In the genomic region with DNA sequence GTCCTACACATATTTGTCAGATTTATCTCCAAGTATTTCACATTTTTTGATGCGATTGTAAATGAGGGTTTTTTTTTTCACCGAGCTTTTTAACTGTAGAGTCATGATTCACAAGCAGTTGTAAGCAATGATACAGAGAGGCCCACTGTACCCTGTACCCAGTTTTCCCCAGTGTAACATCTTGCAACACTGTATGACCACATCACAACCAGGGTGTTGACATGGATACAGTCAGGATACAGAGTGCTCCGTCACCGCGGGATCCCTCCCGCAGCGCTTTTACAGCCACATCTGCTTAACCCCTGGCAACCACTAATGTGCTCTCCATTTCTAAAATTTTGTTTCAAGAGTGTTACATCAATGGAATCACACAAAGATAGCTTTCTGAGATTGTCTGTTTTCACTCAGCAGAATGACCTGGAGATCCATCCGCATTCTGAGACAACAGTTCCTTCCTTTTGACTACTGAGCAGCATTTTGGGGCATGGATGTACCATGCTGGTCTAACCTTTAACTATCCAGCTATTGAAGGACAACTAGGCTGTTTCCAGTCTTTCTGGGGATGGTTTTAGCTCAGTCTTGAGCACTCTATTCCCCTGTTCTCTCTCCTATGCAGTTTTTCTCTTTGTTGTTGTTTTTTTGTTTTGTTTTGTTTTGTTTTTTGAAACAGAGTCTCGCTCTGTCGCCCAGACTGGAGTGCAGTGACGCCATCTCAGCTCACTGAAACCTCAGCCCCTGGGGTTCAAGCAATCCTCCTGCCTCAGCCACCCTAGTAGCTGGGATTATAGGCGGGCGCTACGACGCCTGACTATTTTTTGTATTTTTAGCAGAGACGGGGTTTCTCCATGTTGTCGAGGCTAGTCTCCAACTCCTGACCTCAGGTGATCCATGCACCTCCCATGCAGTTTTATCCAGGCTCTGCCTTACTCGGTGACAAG, we compare ENCODE assay signal across 13 cellular contexts. TPM values are rescaled to one million over a fixed set of nuclear protein-coding genes. Genes with fewer than 3 reads are reported as not detected.
A peak's percentile ranks its signal among the peaks of the same experiment; 100 is the strongest.
DNase-seq lines count a peak whose midpoint lies in the region; ATAC-seq and TF ChIP-seq lines count a peak whose summit lies in the region.
"Had no signal": no experiment of that assay in that cellular context is flagged by ENCODE, and none has a peak within 500 bp of the region (broad histone marks: within the 10 kb centered on the region; RNA-seq: fewer than 3 reads in every experiment).

No MANE protein-coding gene starts in this region.

- no peaks in the 10 kb centered on the region for H3K9me3 Mint-ChIP-seq in activated T-helper 2 cell treated with anti-CD3 and anti-CD28 coated beads, Interferon-gamma antibody, Interleukin-2, Interleukin-4, amounts not matched to agents 10 μg/mL and 5 μg/mL and 100 μg/mL, durations not matched to agents 14 hours and 24 hours and 36 hours
- H3K9me3 Mint-ChIP-seq: naive B cell had no signal

- H3K4me1 Mint-ChIP-seq in activated T-helper 2 cell treated with anti-CD3 and anti-CD28 coated beads, Interferon-gamma antibody, Interleukin-2, Interleukin-4, amounts not matched to agents 10 μg/mL and 5 μg/mL and 100 μg/mL, durations not matched to agents 14 hours and 24 hours and 36 hours (ENCODE audit: low read depth) = no peaks in the 10 kb centered on the region
- H3K4me1 Mint-ChIP-seq: naive B cell had no signal

- ATAC-seq in GM18870 (IDR thresholded peaks at IDR 0.05; ENCODE audit: unreplicated experiment) (no peak), GM18873 (IDR thresholded peaks at IDR 0.05; ENCODE audit: low FRiP score, unreplicated experiment) (no peak)

- no peak overlapping the region for H2AFZ ChIP-seq in smooth muscle cell (ENCODE audit: low read depth)

- H3K9me3 ChIP-seq in SJSA1 (replicated peaks) = peaks cover 3% of the 10 kb centered on the region; the same call in 1 of the 2 replicates
- H3K9me3 ChIP-seq in smooth muscle cell (replicated peaks; ENCODE audit: low read depth) = no peaks in the 10 kb centered on the region

- H3F3A ChIP-seq in smooth muscle cell (ENCODE audit: low read depth) = peaks cover 4% of the 10 kb centered on the region

- H3K27me3 Mint-ChIP-seq in activated T-helper 2 cell treated with anti-CD3 and anti-CD28 coated beads, Interferon-gamma antibody, Interleukin-2, Interleukin-4, amounts not matched to agents 10 μg/mL and 5 μg/mL and 100 μg/mL, durations not matched to agents 14 hours and 24 hours and 36 hours (ENCODE audit: low read depth) = peaks cover 4% of the 10 kb centered on the region

- peak overlapping the region; percentile 73 for H3K27ac ChIP-seq in SJSA1
- H3K27ac ChIP-seq in smooth muscle cell (ENCODE audit: low read depth) = peak overlapping the region; percentile 89
- H3K27ac ChIP-seq: 22Rv1, HL-60 had no signal

- no peaks in the 10 kb centered on the region for H3K36me3 Mint-ChIP-seq in activated T-helper 2 cell treated with anti-CD3 and anti-CD28 coated beads, Interferon-gamma antibody, Interleukin-2, Interleukin-4, amounts not matched to agents 10 μg/mL and 5 μg/mL and 100 μg/mL, durations not matched to agents 14 hours and 24 hours and 36 hours (ENCODE audit: low read depth)
- H3K36me3 Mint-ChIP-seq: naive B cell had no signal

- no peaks in the 10 kb centered on the region for H4K20me1 ChIP-seq in smooth muscle cell (ENCODE audit: low read depth)

- H3K36me3 ChIP-seq in SJSA1 = no peaks in the 10 kb centered on the region
- no peaks in the 10 kb centered on the region for H3K36me3 ChIP-seq in smooth muscle cell (ENCODE audit: low read depth)

- no peaks in the 10 kb centered on the region for H3K79me2 ChIP-seq in smooth muscle cell (ENCODE audit: low read depth)

- H3K4me3 ChIP-seq in SJSA1 (no peak overlapping the region), smooth muscle cell (no peak overlapping the region)

- H3K27me3 ChIP-seq in SJSA1 (replicated peaks) (no peaks in the 10 kb centered on the region), smooth muscle cell (ENCODE audit: low read depth) (no peaks in the 10 kb centered on the region)

- H3K9ac ChIP-seq in smooth muscle cell (ENCODE audit: low read depth) = peak overlapping the region; percentile 78

- intact Hi-C loops in cardiac septum (cut with DNase I) = no loop called here
- intact Hi-C loops in activated T-helper 2 cell treated with anti-CD3 and anti-CD28 coated beads, Interferon-gamma antibody, Interleukin-2, Interleukin-4, amounts not matched to agents 10 μg/mL and 5 μg/mL and 100 μg/mL, durations not matched to agents 14 hours and 24 hours and 36 hours (cut with micrococcal nuclease) = no loop called here

- no peak overlapping the region for H3K4me3 Mint-ChIP-seq in activated T-helper 2 cell treated with anti-CD3 and anti-CD28 coated beads, Interferon-gamma antibody, Interleukin-2, Interleukin-4, amounts not matched to agents 10 μg/mL and 5 μg/mL and 100 μg/mL, durations not matched to agents 14 hours and 24 hours and 36 hours (ENCODE audit: low read depth)
- H3K4me3 Mint-ChIP-seq: naive B cell had no signal

- WGBS in smooth muscle cell (ENCODE audit: low lambda C conversion rate) = 75% methylated on average over 18 of the region's 18 CpGs

- H3K27ac Mint-ChIP-seq in activated T-helper 2 cell treated with anti-CD3 and anti-CD28 coated beads, Interferon-gamma antibody, Interleukin-2, Interleukin-4, amounts not matched to agents 10 μg/mL and 5 μg/mL and 100 μg/mL, durations not matched to agents 14 hours and 24 hours and 36 hours = no peak overlapping the region
- H3K27ac Mint-ChIP-seq: naive B cell had no signal

- H3K4me1 ChIP-seq in SJSA1 (replicated peaks) = peaks cover 36% of the 10 kb centered on the region
- H3K4me1 ChIP-seq in smooth muscle cell (ENCODE audit: low read depth) = no peaks in the 10 kb centered on the region

- peak overlapping the region; percentile 37 for H3K4me2 ChIP-seq in smooth muscle cell

- no peak for TF ChIP-seq CTCF in smooth muscle cell (IDR thresholded peaks at IDR 0.05; ENCODE audit: borderline replicate concordance, insufficient read depth, poor library complexity, severe bottlenecking)

- DNase-seq in DMS53 (lab: John Stamatoyannopoulos, UW) (peak; percentile 26), DMS53 treated with DMSO at 0.1 percent for 48 hours (lab: John Stamatoyannopoulos, UW; ENCODE audit: unreplicated experiment) (no peak), SJSA1 (ENCODE audit: low read depth in 1 of 2, low spot score in 2 of 2) (peak; percentile 73 to 78), cardiac septum (ENCODE audit: low spot score) (peak; percentile 71), smooth muscle cell (lab: John Stamatoyannopoulos, UW; ENCODE audit: unreplicated experiment) (peak; percentile 68)
- DNase-seq in activated T-helper 2 cell treated with anti-CD3 and anti-CD28 coated beads, Interferon-gamma antibody, Interleukin-2, Interleukin-4, amounts not matched to agents 10 μg/mL and 5 μg/mL and 100 μg/mL, durations not matched to agents 14 hours and 24 hours and 36 hours (ENCODE audit: low spot score) = no peak
- DNase-seq: naive B cell; stimulated activated naive CD4-positive, alpha-beta T cell treated with Interleukin-2 at 50 U/mL for 16 hours had no signal

RNA-seq across cellular contexts. Expression of a gene that starts 25.9 kb away (rescaled TPM):
- 0.42 and 1.3 TPM in 2 replicates for total RNA-seq in SJSA1 (2014; rRNA removed; shearing (Covaris generic))
- not detected for total RNA-seq in cardiac septum
- total RNA-seq in smooth muscle cell = 0.54 TPM in 1 of 2 replicates, not detected in the other
- polyA plus RNA-seq in smooth muscle cell = 0.34 and 0.54 TPM in 2 replicates
- not detected in 2 replicates for total RNA-seq in activated T-helper 2 cell treated with anti-CD3 and anti-CD28 coated beads, Interferon-gamma antibody, Interleukin-2, Interleukin-4, amounts not matched to agents 10 μg/mL and 5 μg/mL and 100 μg/mL, durations not matched to agents 14 hours and 24 hours and 36 hours
- total RNA-seq: G401 had no signal

RNA-seq across cellular contexts. Expression of a gene that starts 48.4 kb away (rescaled TPM):
- total RNA-seq in SJSA1 (2014; rRNA removed; shearing (Covaris generic)) = 5.2 and 8.6 TPM in 2 replicates
- total RNA-seq in cardiac septum (6.7 TPM), smooth muscle cell (0.13 and 0.22 TPM in 2 replicates)
- polyA plus RNA-seq in smooth muscle cell = 0.89 and 1.4 TPM in 2 replicates
- total RNA-seq in activated T-helper 2 cell treated with anti-CD3 and anti-CD28 coated beads, Interferon-gamma antibody, Interleukin-2, Interleukin-4, amounts not matched to agents 10 μg/mL and 5 μg/mL and 100 μg/mL, durations not matched to agents 14 hours and 24 hours and 36 hours = 1.5 TPM in 2 replicates
- total RNA-seq: G401 had no signal

Comparison
In these comparisons a context has a peak if more than half of its experiments do, and no peak if none do; other contexts are left out.
1. DNase-seq: peak in DMS53 (single experiment), SJSA1 (2 of 2), cardiac septum (single experiment) and smooth muscle cell (single experiment); none in DMS53 treated with DMSO at 0.1 percent for 48 hours (single experiment) and activated T-helper 2 cell treated with anti-CD3 and anti-CD28 coated beads, Interferon-gamma antibody, Interleukin-2, Interleukin-4, amounts not matched to agents 10 μg/mL and 5 μg/mL and 100 μg/mL, durations not matched to agents 14 hours and 24 hours and 36 hours (single experiment).